22 cellular contexts compared by ENCODE assay signal in genomic region chr12:126770188-126770587, GRCh38.
DNase-seq lines count a peak whose midpoint lies in the region; ATAC-seq and TF ChIP-seq lines count a peak whose summit lies in the region.
"Had no signal": no experiment of that assay in that cellular context is flagged by ENCODE, and none has a peak within 500 bp of the region (broad histone marks: within the 10 kb centered on the region; RNA-seq: fewer than 3 reads in every experiment).

No MANE protein-coding gene starts in this region.

- no peak overlapping the region for H3K14ac ChIP-seq in mesenchymal stem cell (ENCODE audit: low read length in 2 of 2)

- no peak overlapping the region for H2AK5ac ChIP-seq in mesenchymal stem cell (ENCODE audit: low read length, severe bottlenecking)

- no peak for TF ChIP-seq EP300 in stomach (IDR thresholded peaks at IDR 0.05)

- no peak for TF ChIP-seq CTCF in stomach (IDR thresholded peaks at IDR 0.05)

- H3K4me3 ChIP-seq in mesenchymal stem cell (ENCODE audit: insufficient read depth in 1 of 2, low read depth in 1 of 2, low read length in 2 of 2) (peak overlapping the region in 1 of 2 experiments; percentile 72), stomach (no peak overlapping the region)
- H3K4me3 ChIP-seq: heart right ventricle, upper lobe of right lung had no signal

- no peak overlapping the region for H3K4ac ChIP-seq in mesenchymal stem cell (ENCODE audit: low read depth in 1 of 2, low read length in 2 of 2)

- peaks cover 34% of the 10 kb centered on the region for H3K9me3 Mint-ChIP-seq in activated CD4-positive, alpha-beta T cell treated with anti-CD3 and anti-CD28 coated beads, Interleukin-2, amount 10 ng/mL, durations not matched to agents 24 days and 14 days
- H3K9me3 Mint-ChIP-seq in activated CD4-positive, alpha-beta memory T cell treated with anti-CD3 and anti-CD28 coated beads for 36 hours = peaks cover 56% of the 10 kb centered on the region

- H3K4me1 ChIP-seq in mesenchymal stem cell (ENCODE audit: control insufficient read depth, insufficient read depth, low read depth, low read length) (no peaks in the 10 kb centered on the region), stomach (no peaks in the 10 kb centered on the region)
- H3K4me1 ChIP-seq: heart right ventricle, upper lobe of right lung had no signal

- H4K8ac ChIP-seq in mesenchymal stem cell (ENCODE audit: low read length) = no peak overlapping the region

- H3K9me3 ChIP-seq in KOPT-K1 (ENCODE audit: insufficient read depth, low read length, poor library complexity, severe bottlenecking) = peaks cover 50% of the 10 kb centered on the region
- H3K9me3 ChIP-seq in mesenchymal stem cell (ENCODE audit: control insufficient read depth, low read length) = peaks cover 8% of the 10 kb centered on the region
- peaks cover 3 to 29% (median 17%) of the 10 kb centered on the region in 4 donors for H3K9me3 ChIP-seq in stomach
- H3K9me3 ChIP-seq: upper lobe of right lung had no signal

- H3K27me3 Mint-ChIP-seq in activated CD4-positive, alpha-beta T cell treated with anti-CD3 and anti-CD28 coated beads, Interleukin-2, amount 10 ng/mL, durations not matched to agents 24 days and 14 days = no peaks in the 10 kb centered on the region
- no peaks in the 10 kb centered on the region for H3K27me3 Mint-ChIP-seq in activated CD4-positive, alpha-beta memory T cell treated with anti-CD3 and anti-CD28 coated beads for 36 hours
- H3K27me3 Mint-ChIP-seq: B cell had no signal

- no peak overlapping the region for H2BK12ac ChIP-seq in mesenchymal stem cell (ENCODE audit: low read length in 2 of 2)

- no peaks in the 10 kb centered on the region for H3K79me1 ChIP-seq in mesenchymal stem cell (replicated peaks; ENCODE audit: low read length, poor library complexity, severe bottlenecking)

- no peak for DNase-seq in activated CD4-positive, alpha-beta T cell treated with anti-CD3 and anti-CD28 coated beads, Interleukin-2, amount 10 ng/mL, durations not matched to agents 24 days and 14 days
- DNase-seq in activated CD4-positive, alpha-beta T cell treated with anti-CD3 and anti-CD28 coated beads, Interleukin-2, amount 50 U/mL, for 1 hour = no peak
- DNase-seq in activated CD4-positive, alpha-beta memory T cell treated with anti-CD3 and anti-CD28 coated beads for 36 hours = no peak
- DNase-seq in mesenchymal stem cell (no peak), stomach (no peak), NCI-H82 (lab: John Stamatoyannopoulos, UW) (no peak)
- DNase-seq: 8988T; activated CD4-positive, CD25-positive, alpha-beta regulatory T cell; activated naive CD4-positive, alpha-beta T cell treated with Interleukin-2 at 50 U/mL for 16 hours; GM23248; heart right ventricle; naive thymus-derived CD8-positive, alpha-beta T cell; NCI-H1436; NCI-H2107; NCI-H510A; retina; stimulated activated CD4-positive, alpha-beta T cell treated with anti-CD3 and anti-CD28 coated beads, Interleukin-4, amount 100 ng/mL, for 4 hours; upper lobe of right lung had no signal

- H3K4me1 Mint-ChIP-seq in activated CD4-positive, alpha-beta T cell treated with anti-CD3 and anti-CD28 coated beads, Interleukin-2, amount 10 ng/mL, durations not matched to agents 24 days and 14 days = peaks cover 15% of the 10 kb centered on the region
- peaks cover 33% of the 10 kb centered on the region for H3K4me1 Mint-ChIP-seq in activated CD4-positive, alpha-beta memory T cell treated with anti-CD3 and anti-CD28 coated beads for 36 hours (ENCODE audit: low read depth)

- H3K9ac ChIP-seq in mesenchymal stem cell (ENCODE audit: low read length) = peak overlapping the region; percentile 80

- H3K36me3 Mint-ChIP-seq in activated CD4-positive, alpha-beta T cell treated with anti-CD3 and anti-CD28 coated beads, Interleukin-2, amount 10 ng/mL, durations not matched to agents 24 days and 14 days (ENCODE audit: low read depth) = peaks cover 25% of the 10 kb centered on the region
- H3K36me3 Mint-ChIP-seq in activated CD4-positive, alpha-beta memory T cell treated with anti-CD3 and anti-CD28 coated beads for 36 hours = peaks cover 50% of the 10 kb centered on the region
- H3K36me3 Mint-ChIP-seq: naive thymus-derived CD8-positive, alpha-beta T cell had no signal

- no peak overlapping the region for H3K4me3 Mint-ChIP-seq in activated CD4-positive, alpha-beta T cell treated with anti-CD3 and anti-CD28 coated beads, Interleukin-2, amount 10 ng/mL, durations not matched to agents 24 days and 14 days
- peak overlapping the region; percentile 60 for H3K4me3 Mint-ChIP-seq in activated CD4-positive, alpha-beta memory T cell treated with anti-CD3 and anti-CD28 coated beads for 36 hours

- H3K23ac ChIP-seq in mesenchymal stem cell (ENCODE audit: low read length in 2 of 2) = no peak overlapping the region

- H3K27ac ChIP-seq in KOPT-K1 (ENCODE audit: low read depth, low read length, poor library complexity, severe bottlenecking) (peak overlapping the region; percentile 68), mesenchymal stem cell (ENCODE audit: low read length, poor library complexity, severe bottlenecking) (no peak overlapping the region), stomach (no peak overlapping the region)
- H3K27ac ChIP-seq: GM23248, heart right ventricle, upper lobe of right lung had no signal

- no peak overlapping the region for H3K18ac ChIP-seq in mesenchymal stem cell (ENCODE audit: low read depth in 1 of 2, low read length in 2 of 2)

- POLR2A ChIA-PET in activated CD4-positive, alpha-beta memory T cell treated with anti-CD3 and anti-CD28 coated beads for 36 hours (lab: Charles Lee) = no interaction called here

- no peak for TF ChIP-seq POLR2A in stomach (IDR thresholded peaks at IDR 0.05)

- no peak overlapping the region for H2AFZ ChIP-seq in mesenchymal stem cell (ENCODE audit: low read depth, low read length)
- H2AFZ ChIP-seq: GM23248 had no signal

- CTCF ChIA-PET in activated CD4-positive, alpha-beta memory T cell treated with anti-CD3 and anti-CD28 coated beads for 36 hours (lab: Charles Lee) = interaction anchor here (0.9 to 2.2 kb wide), 3 partner anchors 23 to 105 kb away, joined by 4 to 6 read pairs (median 5); no protein-coding TSS in a partner anchor

- intact Hi-C loops in activated CD4-positive, alpha-beta T cell treated with anti-CD3 and anti-CD28 coated beads, Interleukin-2, amount 10 ng/mL, durations not matched to agents 24 days and 14 days (cut with micrococcal nuclease) = loop anchor here (5.0 kb wide), 1 partner anchor 183 kb away; no protein-coding TSS in a partner anchor
- intact Hi-C loops in activated CD4-positive, alpha-beta memory T cell treated with anti-CD3 and anti-CD28 coated beads for 36 hours (cut with micrococcal nuclease) = loop anchor here (5.0 to 10.0 kb wide), 2 partner anchors 787 to 1995 kb away; no protein-coding TSS in a partner anchor
- intact Hi-C loops in stomach (cut with DNase I; ENCODE audit: low total_unique reads) = no loop called here

- peaks cover 45% of the 10 kb centered on the region for H3K36me3 ChIP-seq in KOPT-K1 (ENCODE audit: insufficient read depth, low read length)
- H3K36me3 ChIP-seq in mesenchymal stem cell (ENCODE audit: control insufficient read depth in 1 of 2, insufficient read depth in 2 of 2, low read depth in 1 of 2, low read length in 2 of 2) = no peaks in the 10 kb centered on the region
- no peaks in the 10 kb centered on the region for H3K36me3 ChIP-seq in stomach
- H3K36me3 ChIP-seq: heart right ventricle, upper lobe of right lung had no signal

- no peak overlapping the region for H2BK120ac ChIP-seq in mesenchymal stem cell (ENCODE audit: low read depth, low read length)

- WGBS in mesenchymal stem cell = 74% methylated on average over 3 of the region's 3 CpGs
- WGBS in stomach, 5 donors = 44 to 71% (median 50%) methylated on average over 3 of the region's 3 CpGs

- H2BK15ac ChIP-seq in mesenchymal stem cell (ENCODE audit: low read depth, poor library complexity, severe bottlenecking) = no peak overlapping the region

- H3K27me3 ChIP-seq in mesenchymal stem cell (ENCODE audit: control insufficient read depth in 1 of 2, insufficient read depth in 1 of 2, low read length in 2 of 2) (no peaks in the 10 kb centered on the region), stomach (no peaks in the 10 kb centered on the region)
- H3K27me3 ChIP-seq: heart right ventricle, upper lobe of right lung had no signal

- H3K4me2 ChIP-seq in mesenchymal stem cell (ENCODE audit: low read length, poor library complexity, severe bottlenecking) = no peak overlapping the region

- ATAC-seq in GM21360 (IDR thresholded peaks at IDR 0.05; ENCODE audit: unreplicated experiment) = no peak
- ATAC-seq: heart right ventricle; naive thymus-derived CD8-positive, alpha-beta T cell; SK-N-SH treated with all-trans-retinoic acid at 6 μM for 48 hours; upper lobe of right lung had no signal

- H2BK5ac ChIP-seq in mesenchymal stem cell (ENCODE audit: low read depth, low read length, poor library complexity, severe bottlenecking) = no peak overlapping the region

- H4K91ac ChIP-seq in mesenchymal stem cell (ENCODE audit: low read length) = no peak overlapping the region

- H3K27ac Mint-ChIP-seq in activated CD4-positive, alpha-beta T cell treated with anti-CD3 and anti-CD28 coated beads, Interleukin-2, amount 10 ng/mL, durations not matched to agents 24 days and 14 days = peak overlapping the region; percentile 22
- H3K27ac Mint-ChIP-seq in activated CD4-positive, alpha-beta memory T cell treated with anti-CD3 and anti-CD28 coated beads for 36 hours = peak overlapping the region; percentile 66
- H3K27ac Mint-ChIP-seq: B cell had no signal
